10 cellular contexts compared by ENCODE assay signal in genomic region chr2:240432820-240433801, GRCh38. TPM values are rescaled to one million over a fixed set of nuclear protein-coding genes. Genes with fewer than 3 reads are reported as not detected.
DNase-seq lines count a peak whose midpoint lies in the region; ATAC-seq, FAIRE-seq and TF ChIP-seq lines count a peak whose summit lies in the region.
"Had no signal": no experiment of that assay in that cellular context is flagged by ENCODE, and none has a peak within 500 bp of the region (broad histone marks: within the 10 kb centered on the region; RNA-seq: fewer than 3 reads in every experiment).

No MANE protein-coding gene starts in this region.

- H3K79me2 ChIP-seq in GM23338 (replicated peaks; ENCODE audit: insufficient read depth): peaks cover 6% of the 10 kb centered on the region; the same call in 1 of the 2 replicates

- H2AFZ ChIP-seq in GM23338: no peak overlapping the region

- no peak overlapping the region for H3K27ac Mint-ChIP-seq in GM23338

- peaks cover 19% of the 10 kb centered on the region for H3K27me3 ChIP-seq in GM23338 (ENCODE audit: insufficient read depth)
- H3K27me3 ChIP-seq in WERI-Rb-1 (ENCODE audit: insufficient read depth, low read depth, severe bottlenecking): no peaks in the 10 kb centered on the region
- H3K27me3 ChIP-seq in foreskin keratinocyte: no peaks in the 10 kb centered on the region
- no peaks in the 10 kb centered on the region for H3K27me3 ChIP-seq in psoas muscle (ENCODE audit: insufficient read depth in 3 of 3, low read length in 2 of 3)

- H3K9me2 ChIP-seq in GM23338 (ENCODE audit: insufficient read depth): no peaks in the 10 kb centered on the region

- FAIRE-seq in GM12892 (lab: Jason Lieb, UNC): no peak

- H4K20me1 ChIP-seq in GM23338 (replicated peaks; ENCODE audit: insufficient read depth): peaks cover 7% of the 10 kb centered on the region

- TF ChIP-seq POLR2A in GM12892 (IDR thresholded peaks at IDR 0.05; ENCODE audit: low read depth, low read length): no peak

- H3K36me3 ChIP-seq in GM23338 (ENCODE audit: insufficient read depth) (no peaks in the 10 kb centered on the region), WERI-Rb-1 (no peaks in the 10 kb centered on the region), psoas muscle (ENCODE audit: insufficient read depth in 1 of 2, low read depth in 1 of 2) (no peaks in the 10 kb centered on the region)

- H3K27me3 Mint-ChIP-seq in GM23338 (ENCODE audit: insufficient read depth, low read depth, poor library complexity): peaks cover 21% of the 10 kb centered on the region

- H3K36me3 Mint-ChIP-seq in GM23338 (ENCODE audit: low read depth): no peaks in the 10 kb centered on the region

- H3K4me1 Mint-ChIP-seq in GM23338: peaks cover 6% of the 10 kb centered on the region; the same call in 2 of the 3 replicates

- H3K4me2 ChIP-seq in GM23338: no peak overlapping the region

- whole genome bisulfite sequencing in psoas muscle, 3 donors: 80 to 83% (median 82%) methylated on average over 34 of the region's 34 CpGs

- H3K4me1 ChIP-seq in GM23338 (ENCODE audit: insufficient read depth) (peaks cover 8% of the 10 kb centered on the region; the same call in 1 of the 2 replicates), foreskin keratinocyte (peaks cover 12% of the 10 kb centered on the region), psoas muscle (peaks cover 3% of the 10 kb centered on the region)

- peak overlapping the region; percentile 41; the same call in 1 of the 3 replicates for H3K4me3 Mint-ChIP-seq in GM23338

- TF ChIP-seq CTCF in GM23338 (conservative IDR thresholded peaks at IDR 0.05; ENCODE audit: low read depth in 2 of 2) (no peak), WERI-Rb-1 (IDR thresholded peaks at IDR 0.05; ENCODE audit: low read depth, low read length) (no peak), foreskin keratinocyte (conservative IDR thresholded peaks at IDR 0.05) (no peak), psoas muscle (IDR thresholded peaks at IDR 0.05) (no peak)

- no peaks in the 10 kb centered on the region for H3K9me3 ChIP-seq in WERI-Rb-1 (ENCODE audit: severe bottlenecking)
- no peaks in the 10 kb centered on the region for H3K9me3 ChIP-seq in psoas muscle

- DNase-seq in GM23338 (ENCODE audit: low spot score) (no peak), WERI-Rb-1 (peak; percentile 4), foreskin keratinocyte (no peak), psoas muscle (peak; percentile 15 to 45), SIG-M5 (lab: John Stamatoyannopoulos, UW) (no peak), NCI-H524 treated with DMSO at 0.1 percent for 48 hours (lab: John Stamatoyannopoulos, UW) (no peak), SKM-1 treated with dmso at 0.1 percent for 144 hours (lab: John Stamatoyannopoulos, UW; ENCODE audit: unreplicated experiment) (no peak), GM12892 (ENCODE audit: insufficient read length) (no peak)
- DNase-seq: RPMI8226; stimulated activated CD4-positive, alpha-beta T cell treated with anti-CD3 and anti-CD28 coated beads, Interleukin-4, amount 100 ng/mL, for 4 hours had no signal

- H3F3A ChIP-seq in GM23338 (replicated peaks; ENCODE audit: low read depth): 0 out of 2 replicates have a peak, but pooled peaks cover 2% of the 10 kb centered on the region

- ATAC-seq in GM23338 (no peak), foreskin keratinocyte (peak; percentile 21), psoas muscle (no peak)

- intact Hi-C loops in psoas muscle (cut with DNase I): no loop called here

- peaks cover 6% of the 10 kb centered on the region; the same call in 2 of the 3 replicates for H3K9me3 Mint-ChIP-seq in GM23338

- no peak overlapping the region for H3K27ac ChIP-seq in GM23338 (ENCODE audit: low read depth)
- no peak overlapping the region for H3K27ac ChIP-seq in WERI-Rb-1
- H3K27ac ChIP-seq in foreskin keratinocyte: peak overlapping the region; percentile 86
- H3K27ac ChIP-seq in psoas muscle: no peak overlapping the region

- H3K4me3 ChIP-seq in GM23338 (no peak overlapping the region), WERI-Rb-1 (ENCODE audit: low read depth, low read length) (no peak overlapping the region), psoas muscle (no peak overlapping the region)

TF ChIP-seq in GM23338, 12 proteins besides CTCF, POLR2A, EP300 and RAD21 (continues in another document):
- no peak for TF ChIP-seq ETS1 (IDR thresholded peaks at IDR 0.05)
- no peak for TF ChIP-seq EZH2phosphoT487 (IDR thresholded peaks at IDR 0.05; ENCODE audit: unreplicated experiment)
- no peak for TF ChIP-seq ZNF114 (CRISPR knock-in tag; IDR thresholded peaks at IDR 0.05)
- TF ChIP-seq ZNF331 (CRISPR knock-in tag; IDR thresholded peaks at IDR 0.05; ENCODE audit: low read depth): no peak
- TF ChIP-seq EZH2 (IDR thresholded peaks at IDR 0.05; ENCODE audit: low read depth, unreplicated experiment): no peak
- no peak for TF ChIP-seq CREB1 (CRISPR knock-in tag; IDR thresholded peaks at IDR 0.05; ENCODE audit: low read depth)
- no peak for TF ChIP-seq JUNB (IDR thresholded peaks at IDR 0.05; ENCODE audit: unreplicated experiment)
- no peak for TF ChIP-seq REST (IDR thresholded peaks at IDR 0.05; ENCODE audit: unreplicated experiment)
- TF ChIP-seq STAT1 (IDR thresholded peaks at IDR 0.05; ENCODE audit: unreplicated experiment): no peak
- no peak for TF ChIP-seq NANOG (IDR thresholded peaks at IDR 0.05; ENCODE audit: borderline replicate concordance)
- TF ChIP-seq POLR2AphosphoS5 (IDR thresholded peaks at IDR 0.05; ENCODE audit: low read depth): no peak

RNA-seq across cellular contexts. Expression of gene GPC1, which starts 2.4 kb away (rescaled TPM):
- 46.2 and 56.9 TPM in 2 replicates for total RNA-seq in GM23338 (2014; rRNA removed; shearing (Covaris generic))
- polyA plus RNA-seq in GM23338 (2016; fragmentation: Nextera tagmentation; extraction: Ambion mirVana) (9.0 and 10.8 TPM in 2 replicates), foreskin keratinocyte (109 and 114 TPM in 2 replicates), psoas muscle (100 to 1,000 TPM in 2 of 3 donors, 10 to 100 TPM in 1; 85.4 to 116 (median 103) TPM)
- total RNA-seq in foreskin keratinocyte (116 and 121 TPM in 2 replicates), psoas muscle (100 to 1,000 TPM; 115 to 180 (median 142) TPM)
- 0.34 TPM for polyA plus RNA-seq in GM12892 (2012; ENCODE audit: missing spikeins)

Comparison
In these comparisons a context has a peak if more than half of its experiments do, and no peak if none do; other contexts are left out.
1. DNase-seq: peak in WERI-Rb-1 (single experiment) and psoas muscle (2 of 2); none in GM23338 (single experiment), foreskin keratinocyte (0 of 2), SIG-M5 (single experiment), NCI-H524 treated with DMSO at 0.1 percent for 48 hours (single experiment), SKM-1 treated with dmso at 0.1 percent for 144 hours (single experiment) and GM12892 (single experiment).